Comparison of ENCODE assay signal across 17 cellular contexts in genomic region chr22:36315325-36315724, GRCh38.
DNase-seq lines count a peak whose midpoint lies in the region; ATAC-seq and TF ChIP-seq lines count a peak whose summit lies in the region.
"Had no signal": no experiment of that assay in that cellular context is flagged by ENCODE, and none has a peak within 500 bp of the region (broad histone marks: within the 10 kb centered on the region; RNA-seq: fewer than 3 reads in every experiment).

No MANE protein-coding gene starts in this region.

- H3K4me3 ChIP-seq in BLaER1, result no peak overlapping the region
- no peak overlapping the region for H3K4me3 ChIP-seq in CD4-positive, alpha-beta memory T cell (ENCODE audit: low read length in 2 of 2)
- H3K4me3 ChIP-seq in brain microvascular endothelial cell (ENCODE audit: low read depth, low read length), result no peak overlapping the region
- H3K4me3 ChIP-seq: colonic mucosa, hepatocyte, skin epidermis had no signal

- POLR2A ChIA-PET in CD4-positive, alpha-beta memory T cell (lab: Charles Lee; ENCODE audit: partially characterized antibody), result interaction anchor here (0.6 to 3.8 kb wide), 4 partner anchors 13 to 156 kb away, joined by 3 to 12 read pairs (median 4); no protein-coding TSS in a partner anchor

- peaks cover 93% of the 10 kb centered on the region for H4K20me1 ChIP-seq in BLaER1

- TF ChIP-seq CTCF in HFFc6 (IDR thresholded peaks at IDR 0.05) (no peak), chondrocyte (IDR thresholded peaks at IDR 0.05) (no peak), progenitor cell of endocrine pancreas (IDR thresholded peaks at IDR 0.05; ENCODE audit: unreplicated experiment) (no peak), brain microvascular endothelial cell (IDR thresholded peaks at IDR 0.05; ENCODE audit: low read depth, low read length, missing control alignments) (no peak)

- no peak for DNase-seq in HFFc6
- no peak for DNase-seq in chondrocyte (ENCODE audit: low spot score)
- DNase-seq in progenitor cell of endocrine pancreas (ENCODE audit: low spot score, unreplicated experiment), result no peak
- no peak for DNase-seq in CD4-positive, alpha-beta memory T cell
- no peak for DNase-seq in brain microvascular endothelial cell
- DNase-seq: activated gamma-delta T cell treated with Interleukin-2 at 50 U/mL for 16 hours; colonic mucosa; mammary epithelial cell; naive B cell; NCI-H2029; stimulated activated CD4-positive, alpha-beta T cell treated with anti-CD3 and anti-CD28 coated beads, Interleukin-2, amount 100 ng/mL, for 48 hours had no signal

- ATAC-seq in GM19397 (IDR thresholded peaks at IDR 0.05; ENCODE audit: unreplicated experiment), result no peak
- ATAC-seq: activated CD4-positive, CD25-positive, alpha-beta regulatory T cell treated with anti-CD3 and anti-CD28 coated beads, Interleukin-2, amount 50 U/mL, for 24 hours had no signal

- H3K27ac Mint-ChIP-seq in HFFc6, result peak overlapping the region; percentile 39; the same call in 1 of the 2 replicates
- H3K27ac Mint-ChIP-seq in chondrocyte (ENCODE audit: unreplicated experiment), result peak overlapping the region; percentile 62
- peak overlapping the region; percentile 45 for H3K27ac Mint-ChIP-seq in progenitor cell of endocrine pancreas
- peak overlapping the region in 3 of 7 donors; percentile 4 to 79 (median 62) for H3K27ac Mint-ChIP-seq in CD4-positive, alpha-beta memory T cell

- CTCF ChIA-PET in CD4-positive, alpha-beta memory T cell (lab: Charles Lee; ENCODE audit: partially characterized antibody), result interaction anchor here (0.7 to 6.6 kb wide), 5 partner anchors 10 to 155 kb away, joined by 3 to 43 read pairs (median 3); no protein-coding TSS in a partner anchor

- peak overlapping the region; percentile 21; the same call in 1 of the 2 replicates for H3K4me3 Mint-ChIP-seq in HFFc6
- no peak overlapping the region for H3K4me3 Mint-ChIP-seq in chondrocyte (ENCODE audit: unreplicated experiment)
- no peak overlapping the region for H3K4me3 Mint-ChIP-seq in progenitor cell of endocrine pancreas (ENCODE audit: low read depth)
- no peak overlapping the region for H3K4me3 Mint-ChIP-seq in CD4-positive, alpha-beta memory T cell
- H3K4me3 Mint-ChIP-seq: naive B cell had no signal

- no peaks in the 10 kb centered on the region for H3K9me3 ChIP-seq in BLaER1
- no peaks in the 10 kb centered on the region for H3K9me3 ChIP-seq in CD4-positive, alpha-beta memory T cell (ENCODE audit: control insufficient read depth in 1 of 2, low read length in 2 of 2)
- H3K9me3 ChIP-seq: colonic mucosa had no signal

- peak overlapping the region; percentile 77; the same call in 1 of the 2 replicates for H3K9ac ChIP-seq in BLaER1
- H3K9ac ChIP-seq: KMS-11 had no signal

- H3K27me3 ChIP-seq in BLaER1 (no peaks in the 10 kb centered on the region), brain microvascular endothelial cell (replicated peaks) (no peaks in the 10 kb centered on the region)
- H3K27me3 ChIP-seq in CD4-positive, alpha-beta memory T cell (ENCODE audit: insufficient read depth, low read length), result no peaks in the 10 kb centered on the region
- H3K27me3 ChIP-seq: colonic mucosa, hepatocyte had no signal

- H3K36me3 Mint-ChIP-seq in HFFc6 (ENCODE audit: low read depth), result peaks cover 66% of the 10 kb centered on the region
- H3K36me3 Mint-ChIP-seq in chondrocyte (ENCODE audit: low read depth), result peaks cover 64% of the 10 kb centered on the region
- peaks cover 22% of the 10 kb centered on the region for H3K36me3 Mint-ChIP-seq in progenitor cell of endocrine pancreas (ENCODE audit: insufficient read depth)
- peaks cover 67 to 86% of the 10 kb centered on the region in 2 donors for H3K36me3 Mint-ChIP-seq in CD4-positive, alpha-beta memory T cell

- H3K27me3 Mint-ChIP-seq in HFFc6 (ENCODE audit: insufficient read depth) (peaks cover 80% of the 10 kb centered on the region), chondrocyte (ENCODE audit: low read depth) (no peaks in the 10 kb centered on the region), progenitor cell of endocrine pancreas (no peaks in the 10 kb centered on the region)
- no peaks in the 10 kb centered on the region for H3K27me3 Mint-ChIP-seq in CD4-positive, alpha-beta memory T cell
- H3K27me3 Mint-ChIP-seq: naive B cell had no signal

- H3K4me1 ChIP-seq in BLaER1, result peaks cover 70% of the 10 kb centered on the region
- no peaks in the 10 kb centered on the region for H3K4me1 ChIP-seq in CD4-positive, alpha-beta memory T cell (ENCODE audit: insufficient read depth, low read length)
- H3K4me1 ChIP-seq: colonic mucosa had no signal

- H3K4me1 Mint-ChIP-seq in HFFc6 (ENCODE audit: low read depth) (peaks cover 11% of the 10 kb centered on the region), chondrocyte (ENCODE audit: low read depth) (peaks cover 18% of the 10 kb centered on the region), progenitor cell of endocrine pancreas (ENCODE audit: low read depth) (no peaks in the 10 kb centered on the region)
- peaks cover 3 to 9% (median 6%) of the 10 kb centered on the region in 4 donors for H3K4me1 Mint-ChIP-seq in CD4-positive, alpha-beta memory T cell

- intact Hi-C loops in CD4-positive, alpha-beta memory T cell (cut with micrococcal nuclease), result no loop called here

- in situ Hi-C loops in brain microvascular endothelial cell (cut with HindIII; ENCODE audit: low pct_ligation_motif_present, low sequenced_read_pairs), result no loop called here

- H3K27ac ChIP-seq in BLaER1, result peak overlapping the region; percentile 92
- H3K27ac ChIP-seq in CD4-positive, alpha-beta memory T cell (ENCODE audit: low read depth, low read length), result no peak overlapping the region
- no peak overlapping the region for H3K27ac ChIP-seq in brain microvascular endothelial cell
- H3K27ac ChIP-seq: colonic mucosa, hepatocyte, KMS-11 had no signal

- H3K9me3 Mint-ChIP-seq in HFFc6 (peaks cover 9% of the 10 kb centered on the region), chondrocyte (ENCODE audit: low read depth) (no peaks in the 10 kb centered on the region), progenitor cell of endocrine pancreas (ENCODE audit: low read depth) (no peaks in the 10 kb centered on the region)
- peaks cover 0 to 4% (median 0%) of the 10 kb centered on the region in 8 donors for H3K9me3 Mint-ChIP-seq in CD4-positive, alpha-beta memory T cell
- H3K9me3 Mint-ChIP-seq: naive B cell had no signal

- H3K4me2 ChIP-seq in BLaER1, result peak overlapping the region; percentile 85
- H3K4me2 ChIP-seq: hepatocyte, KMS-11 had no signal

- peaks cover 99% of the 10 kb centered on the region for H3K36me3 ChIP-seq in BLaER1
- H3K36me3 ChIP-seq in CD4-positive, alpha-beta memory T cell (ENCODE audit: insufficient read depth, low read length), result peaks cover 96% of the 10 kb centered on the region
- H3K36me3 ChIP-seq in brain microvascular endothelial cell (replicated peaks), result peaks cover 96% of the 10 kb centered on the region
